ENCODE assay signal across 34 cellular contexts in genomic region chr12:98341021-98341420, GRCh38.
"Had no signal": no experiment of that assay in that cellular context is flagged by ENCODE, and none has a peak within 500 bp of the region (broad histone marks: within the 10 kb centered on the region; RNA-seq: fewer than 3 reads in every experiment).

No MANE protein-coding gene starts in this region.

- DNase-seq: Karpas-422, Kasumi-1, MG63, MM.1S, MV-4-11, NCI-H1048, NCI-H1092, NCI-H1092 treated with DMSO at 0.1 percent for 48 hours, NCI-H1105, NCI-H1105 treated with DMSO at 0.1 percent for 48 hours, NCI-H1417, NCI-H1417 treated with DMSO at 0.1 percent for 48 hours, NCI-H1436, NCI-H1436 treated with DMSO at 0.1 percent for 48 hours, NCI-H146, NCI-H1694, NCI-H1694 treated with DMSO at 0.1 percent for 48 hours, NCI-H187, NCI-H187 treated with DMSO at 0.1 percent for 48 hours, NCI-H1930, NCI-H2029, NCI-H2029 treated with DMSO at 0.1 percent for 48 hours, NCI-H2081, NCI-H2081 treated with DMSO at 0.1 percent for 48 hours, NCI-H2107, NCI-H2171, NCI-H2171 treated with DMSO at 0.1 percent for 48 hours, NCI-H2227 treated with DMSO at 0.1 percent for 48 hours, NCI-H226, NCI-H345, NCI-H446, NCI-H446 treated with DMSO at 0.1 percent for 48 hours, NCI-H510A, NCI-H510A treated with DMSO at 0.1 percent for 48 hours had no signal

- H3K9me3 ChIP-seq: MG63 had no signal

- H3K36me3 ChIP-seq: MG63 had no signal

- H3K4me3 ChIP-seq: MG63 had no signal
